ENCODE assay signal across 8 cellular contexts in genomic region chr19:3034845-3035541, GRCh38. TPM values are rescaled to one million over a fixed set of nuclear protein-coding genes. Genes with fewer than 3 reads are reported as not detected.
A peak's percentile ranks its signal among the peaks of the same experiment; 100 is the strongest.
DNase-seq lines count a peak whose midpoint lies in the region; ATAC-seq and TF ChIP-seq lines count a peak whose summit lies in the region.

No MANE protein-coding gene starts in this region.

- H3K9ac ChIP-seq in IMR-90 (ENCODE audit: low read depth, low read length) = peak overlapping the region; percentile 37; the same call in 1 of the 2 replicates

- no peak for TF ChIP-seq CTCF in IMR-90 (conservative IDR thresholded peaks at IDR 0.05; ENCODE audit: low read depth, low read length)
- no peak for TF ChIP-seq CTCF in neutrophil (IDR thresholded peaks at IDR 0.05)

- H3K18ac ChIP-seq in IMR-90 (ENCODE audit: low read depth, low read length) = peak overlapping the region; percentile 7

- TF ChIP-seq POLR2A in IMR-90 (IDR thresholded peaks at IDR 0.05; ENCODE audit: low read depth, low read length) = no peak

- peak overlapping the region; percentile 33 for H2BK120ac ChIP-seq in IMR-90 (ENCODE audit: low read depth, low read length)

- H3K27ac ChIP-seq in IMR-90 (ENCODE audit: insufficient read depth, low read length) (peak overlapping the region; percentile 28; the same call in 1 of the 2 replicates), neutrophil (peak overlapping the region; percentile 76)

- intact Hi-C loops in IMR-90 (cut with micrococcal nuclease) = loop anchor here (2.0 kb wide), 1 partner anchor 58 kb away; the partner anchor contains the start of gene TLE6

- peak overlapping the region; percentile 91 for H2AK9ac ChIP-seq in IMR-90 (replicated peaks; ENCODE audit: low read depth, low read length, poor library complexity)

- H3K9me3 ChIP-seq in IMR-90 (ENCODE audit: control insufficient read depth, insufficient read depth, low read length) = no peaks in the 10 kb centered on the region
- no peaks in the 10 kb centered on the region for H3K9me3 ChIP-seq in neutrophil

- no peaks in the 10 kb centered on the region for H3K9me1 ChIP-seq in IMR-90 (ENCODE audit: insufficient read depth, low read length)

- peaks cover 12% of the 10 kb centered on the region for H3K4me1 ChIP-seq in IMR-90 (ENCODE audit: control insufficient read depth, insufficient read depth, low read length)
- peaks cover 19% of the 10 kb centered on the region in 2 experiments for H3K4me1 ChIP-seq in neutrophil (ENCODE audit: control insufficient read depth in 1 of 2, insufficient read depth in 1 of 2, low read depth in 1 of 2, low read length in 1 of 2)

- H2BK15ac ChIP-seq in IMR-90 (ENCODE audit: low read depth, low read length) = peak overlapping the region; percentile 53; the same call in 1 of the 3 replicates

- H3K79me1 ChIP-seq in IMR-90 (ENCODE audit: low read depth in 1 of 2, low read length in 2 of 2) = peaks cover 0 to 3% of the 10 kb centered on the region in 2 experiments; a peak in 1 of 4 replicates

- peak overlapping the region; percentile 75 for H3K4ac ChIP-seq in IMR-90 (ENCODE audit: low read depth, low read length)

- H2BK5ac ChIP-seq in IMR-90 (ENCODE audit: low read depth, low read length, poor library complexity, severe bottlenecking) = peak overlapping the region; percentile 51

- H4K8ac ChIP-seq in IMR-90 (ENCODE audit: low read depth in 2 of 2, low read length in 2 of 2) = peak overlapping the region; percentile 76 to 95

- ATAC-seq in IMR-90 (ENCODE audit: low read depth) = peak; percentile 8
- no peak for ATAC-seq in HG03439 (IDR thresholded peaks at IDR 0.05; ENCODE audit: unreplicated experiment)
- ATAC-seq in HG03565 (IDR thresholded peaks at IDR 0.05; ENCODE audit: unreplicated experiment) = no peak

- in situ Hi-C loops in IMR-90 (cut with MboI; ENCODE audit: low sequenced_read_pairs) = no loop called here

- dilution Hi-C loops in IMR-90 (cut with HindIII; ENCODE audit: low sequenced_read_pairs, unreplicated experiment) = no loop called here

- CTCF ChIA-PET in IMR-90 (lab: Yijun Ruan, JAX) = interaction anchor here (0.8 to 1.1 kb wide), 2 partner anchors 30 to 84 kb away, joined by 3 read pairs; no protein-coding TSS in a partner anchor

- DNase-seq in ELR (ENCODE audit: low read depth) (peak; percentile 63), IMR-90 (peak; percentile 35), fibroblast of gingiva (ENCODE audit: low read depth) (peak; percentile 60), NCI-H146 (lab: John Stamatoyannopoulos, UW) (no peak)
- peak; percentile 61 to 70 for DNase-seq in activated CD4-positive, alpha-beta T cell treated with anti-CD3 and anti-CD28 coated beads, Interleukin-2, amount 50 U/mL, for 48 hours

- peak overlapping the region; percentile 6; the same call in 1 of the 2 replicates for H2BK20ac ChIP-seq in IMR-90 (ENCODE audit: low read depth, low read length)

- H4K20me1 ChIP-seq in IMR-90 (ENCODE audit: insufficient read depth, low read length) = no peaks in the 10 kb centered on the region

- no peaks in the 10 kb centered on the region for H3K36me3 ChIP-seq in IMR-90 (ENCODE audit: control insufficient read depth, insufficient read depth, low read length)
- no peaks in the 10 kb centered on the region for H3K36me3 ChIP-seq in neutrophil

- H4K5ac ChIP-seq in IMR-90 (ENCODE audit: low read depth, low read length) = peak overlapping the region; percentile 22

- peak overlapping the region; percentile 90; the same call in 1 of the 2 replicates for H2AK5ac ChIP-seq in IMR-90 (ENCODE audit: low read depth, low read length)

- TF ChIP-seq RAD21 in IMR-90 (IDR thresholded peaks at IDR 0.05; ENCODE audit: low read length) = no peak

- H3K27me3 ChIP-seq in IMR-90 (ENCODE audit: control insufficient read depth, insufficient read depth, low read length) = peaks cover 12% of the 10 kb centered on the region
- peaks cover 83% of the 10 kb centered on the region for H3K27me3 ChIP-seq in neutrophil

- peak overlapping the region; percentile 75 for H3K4me2 ChIP-seq in IMR-90 (ENCODE audit: low read depth, low read length)

- peak overlapping the region; percentile 94 for H2AFZ ChIP-seq in IMR-90 (replicated peaks; ENCODE audit: low read length, poor library complexity)

- POLR2A ChIA-PET in IMR-90 (lab: Charles Lee; ENCODE audit: unreplicated experiment) = interaction anchor here (0.5 to 1.0 kb wide), 2 partner anchors 59 to 84 kb away, joined by 3 to 4 read pairs; no protein-coding TSS in a partner anchor

- BruUV-seq in IMR-90 (replicated peaks; lab: Mats Ljungman, UMichigan) = no TSS peak

- peak overlapping the region; percentile 77 for H3K14ac ChIP-seq in IMR-90 (replicated peaks; ENCODE audit: low read depth, low read length)

- peak overlapping the region; percentile 71; the same call in 1 of the 2 replicates for H3K56ac ChIP-seq in IMR-90 (ENCODE audit: extremely low read depth, insufficient read depth, low read length)

- H4K91ac ChIP-seq in IMR-90 (ENCODE audit: insufficient read depth, low read depth, low read length) = peak overlapping the region; percentile 78

- H3K23ac ChIP-seq in IMR-90 (ENCODE audit: low read depth, low read length) = peak overlapping the region; percentile 74; the same call in 1 of the 2 replicates

- H3K4me3 ChIP-seq in IMR-90 (ENCODE audit: insufficient read depth, low read depth, low read length) (peak overlapping the region; percentile 33), neutrophil (ENCODE audit: low read depth in 1 of 2, low read length in 1 of 2) (peak overlapping the region; percentile 78 to 80)

- WGBS in IMR-90 (ENCODE audit: extremely low coverage in 2 of 2, insufficient read length in 1 of 2), 2 experiments = 10% methylated on average over 2 of the region's 23 CpGs; no CpG with 5 or more reads in 1 of the 2 experiments

TF ChIP-seq in IMR-90, 13 proteins besides CTCF, POLR2A, EP300 and RAD21:
- TF ChIP-seq MAFK (IDR thresholded peaks at IDR 0.05; ENCODE audit: low read depth, low read length) = no peak
- TF ChIP-seq CHD1 (IDR thresholded peaks at IDR 0.05; ENCODE audit: low read depth, low read length) = no peak
- TF ChIP-seq NFE2L2 (IDR thresholded peaks at IDR 0.05; ENCODE audit: low read depth, low read length) = no peak
- no peak for TF ChIP-seq MAZ (IDR thresholded peaks at IDR 0.05; ENCODE audit: borderline replicate concordance, low read depth, low read length)
- no peak for TF ChIP-seq MXI1 (IDR thresholded peaks at IDR 0.05; ENCODE audit: borderline replicate concordance, low read depth, low read length)

RNA-seq across cellular contexts. Expression of gene TLE2, which starts 5.9 kb away (rescaled TPM):
- total RNA-seq in IMR-90 (2012; rRNA removed) = under 0.01 and 0.28 TPM in 2 replicates
- polyA plus RNA-seq in IMR-90 (2012; rRNA removed) = 0.41 and 0.72 TPM in 2 replicates
- polyA plus RNA-seq in IMR-90 (2012; cell fraction: cytosol; rRNA removed) = 0.42 and 0.45 TPM in 2 replicates
- 3.8 and 3.9 TPM in 2 replicates for polyA plus RNA-seq in IMR-90 (2012; cell fraction: nucleus; rRNA removed; ENCODE audit: low replicate concordance)

RNA-seq across cellular contexts. Expression of gene TLE5, which starts 27.3 kb away (rescaled TPM):
- 119 and 121 TPM in 2 replicates for total RNA-seq in IMR-90 (2012; rRNA removed)
- 407 and 444 TPM in 2 replicates for polyA plus RNA-seq in IMR-90 (2012; rRNA removed)
- 218 and 593 TPM in 2 replicates for polyA plus RNA-seq in IMR-90 (2012; cell fraction: cytosol; rRNA removed)
- 457 and 800 TPM in 2 replicates for polyA plus RNA-seq in IMR-90 (2012; cell fraction: nucleus; rRNA removed; ENCODE audit: low replicate concordance)

RNA-seq across cellular contexts. Expression of gene TLE6, which starts 57.6 kb away (rescaled TPM):
- total RNA-seq in IMR-90 (2012; rRNA removed) = under 0.01 and 0.28 TPM in 2 replicates
- polyA plus RNA-seq in IMR-90 (2012; rRNA removed) = 0.17 TPM in 1 of 2 replicates, not detected in the other
- 0.14 TPM in 1 of 2 replicates, not detected in the other for polyA plus RNA-seq in IMR-90 (2012; cell fraction: cytosol; rRNA removed)
- polyA plus RNA-seq in IMR-90 (2012; cell fraction: nucleus; rRNA removed; ENCODE audit: low replicate concordance) = 0.50 and 0.67 TPM in 2 replicates

RNA-seq across cellular contexts. Expression of gene GNA11, which starts 59.2 kb away (rescaled TPM):
- 25.5 and 34.4 TPM in 2 replicates for total RNA-seq in IMR-90 (2012; rRNA removed)
- polyA plus RNA-seq in IMR-90 (2012; rRNA removed) = 33.3 and 44.5 TPM in 2 replicates
- 29.2 and 50.1 TPM in 2 replicates for polyA plus RNA-seq in IMR-90 (2012; cell fraction: cytosol; rRNA removed)
- 24.5 and 49.2 TPM in 2 replicates for polyA plus RNA-seq in IMR-90 (2012; cell fraction: nucleus; rRNA removed; ENCODE audit: low replicate concordance)
